ENCODE assay signal across 1 cellular context in genomic region chr19:44587863-44588752, GRCh38.
TF ChIP-seq lines count a peak whose summit lies in the region.

No MANE protein-coding gene starts in this region.

TF ChIP-seq in IMR-90, 13 proteins besides CTCF, POLR2A, EP300 and RAD21 (continued from another document):
- no peak; the same call in 1 of the 2 replicates for TF ChIP-seq BHLHE40 (IDR thresholded peaks at IDR 0.05; ENCODE audit: low read depth, low read length)
- TF ChIP-seq MAFK (IDR thresholded peaks at IDR 0.05; ENCODE audit: low read depth, low read length) = peak; percentile 18; the same call in 1 of the 2 replicates
TF ChIP-seq in IMR-90: peak in this region for 5.
